26 cellular contexts compared by ENCODE assay signal in genomic region chr12:45279916-45280547, GRCh38.
DNase-seq lines count a peak whose midpoint lies in the region; ATAC-seq and TF ChIP-seq lines count a peak whose summit lies in the region.
"Had no signal": no experiment of that assay in that cellular context is flagged by ENCODE, and none has a peak within 500 bp of the region (broad histone marks: within the 10 kb centered on the region; RNA-seq: fewer than 3 reads in every experiment).

No MANE protein-coding gene starts in this region.

- 18 to 33% (median 22%) methylated on average over 3 of the region's 3 CpGs for WGBS in heart left ventricle, 4 donors
- WGBS in endodermal cell (ENCODE audit: insufficient coverage in 1 of 2, insufficient read length in 1 of 2), 2 experiments: 83 to 92% methylated on average over 1 to 3 of the region's 3 CpGs

- intact Hi-C loops in heart left ventricle (cut with DNase I): loop anchor here in 4 of 10 donors (10.0 kb wide), 4 partner anchors 55 to 105 kb away; partner anchors contain the start of gene ANO6 (in 1 of the 4)
- intact Hi-C loops in Right ventricle myocardium inferior (cut with DNase I): no loop called here
- intact Hi-C loops in dorsolateral prefrontal cortex (cut with DNase I): no loop called here

- H3K27me3 ChIP-seq in heart left ventricle (no peaks in the 10 kb centered on the region), endodermal cell (ENCODE audit: control insufficient read depth, insufficient read depth, low read length, poor library complexity, severe bottlenecking) (no peaks in the 10 kb centered on the region), dorsolateral prefrontal cortex (no peaks in the 10 kb centered on the region)
- H3K27me3 ChIP-seq: BLaER1 treated with 17β-estradiol and CSF1 and Interleukin-3, amounts not matched to agents 10 nM and 100 nM; foreskin keratinocyte; MG63; tibial nerve had no signal

- peak in 3 of 4 donors; percentile 36 to 62 (median 41) for ATAC-seq in heart left ventricle
- ATAC-seq in Right ventricle myocardium inferior: no peak
- ATAC-seq: A549; activated T-cell treated with anti-CD3 and anti-CD28 coated beads, Interleukin-2, amount 50 U/mL, for 72 hours; foreskin keratinocyte had no signal

- H3K27me3 Mint-ChIP-seq in endodermal cell (ENCODE audit: insufficient read depth) (no peaks in the 10 kb centered on the region), osteocyte (ENCODE audit: unreplicated experiment) (no peaks in the 10 kb centered on the region)
- H3K27me3 Mint-ChIP-seq: activated naive CD4-positive, alpha-beta T cell treated with anti-CD3 and anti-CD28 coated beads, Interleukin-2, amount 10 ng/mL, durations not matched to agents 7 days and 5 days; central memory CD8-positive, alpha-beta T cell had no signal

- H3K9me3 ChIP-seq in heart left ventricle (peaks cover 0 to 6% (median 0%) of the 10 kb centered on the region in 12 donors), endodermal cell (ENCODE audit: control insufficient read depth, low read length) (no peaks in the 10 kb centered on the region)
- H3K9me3 ChIP-seq: A549, MG63, tibial nerve had no signal

- H3K36me3 Mint-ChIP-seq in endodermal cell (ENCODE audit: low read depth) (peaks cover 28% of the 10 kb centered on the region), osteocyte (ENCODE audit: unreplicated experiment) (peaks cover 7% of the 10 kb centered on the region)

- no peak for DNase-seq in heart left ventricle
- DNase-seq in Right ventricle myocardium inferior (ENCODE audit: missing footprints): no peak
- DNase-seq in endodermal cell: no peak
- no peak for DNase-seq in osteocyte (ENCODE audit: extremely low spot score, unreplicated experiment)
- DNase-seq in NCI-H2227 treated with DMSO at 0.1 percent for 48 hours (lab: John Stamatoyannopoulos, UW): no peak
- no peak for DNase-seq in Ammon's horn (ENCODE audit: low spot score)
- no peak for DNase-seq in CD1c-positive myeloid dendritic cell (ENCODE audit: extremely low spot score)
- no peak for DNase-seq in dorsolateral prefrontal cortex
- DNase-seq: activated CD4-positive, CD25-positive, alpha-beta regulatory T cell treated with anti-CD3 and anti-CD28 coated beads, Interleukin-2, amount 50 U/mL, for 72 hours; activated naive CD4-positive, alpha-beta T cell treated with anti-CD3 and anti-CD28 coated beads, Interleukin-2, amount 10 ng/mL, durations not matched to agents 7 days and 5 days; activated T-cell treated with anti-CD3 and anti-CD28 coated beads, Interleukin-2, amount 50 U/mL, for 72 hours; effector CD4-positive, alpha-beta T cell; erythroblast; foreskin keratinocyte; hypothalamus; MG63; NCI-H1436; SHP77; stimulated activated CD4-positive, alpha-beta T cell treated with anti-CD3 and anti-CD28 coated beads, Interleukin-4, amount 100 ng/mL, for 24 hours; stimulated activated naive CD4-positive, alpha-beta T cell treated with Interleukin-2 at 50 U/mL for 16 hours; SW 1271 had no signal

- H3K4me3 Mint-ChIP-seq in endodermal cell (no peak overlapping the region), osteocyte (ENCODE audit: unreplicated experiment) (no peak overlapping the region)
- H3K4me3 Mint-ChIP-seq: activated naive CD4-positive, alpha-beta T cell treated with anti-CD3 and anti-CD28 coated beads, Interleukin-2, amount 10 ng/mL, durations not matched to agents 7 days and 5 days; activated T-cell treated with anti-CD3 and anti-CD28 coated beads, Interleukin-2, amount 50 U/mL, for 72 hours; central memory CD8-positive, alpha-beta T cell had no signal

- H3K4me1 Mint-ChIP-seq in endodermal cell: peaks cover 26% of the 10 kb centered on the region
- peaks cover 44% of the 10 kb centered on the region for H3K4me1 Mint-ChIP-seq in osteocyte (ENCODE audit: unreplicated experiment)
- H3K4me1 Mint-ChIP-seq: activated naive CD4-positive, alpha-beta T cell treated with anti-CD3 and anti-CD28 coated beads, Interleukin-2, amount 10 ng/mL, durations not matched to agents 7 days and 5 days had no signal

- H3K27ac ChIP-seq in heart left ventricle (peak overlapping the region in 6 of 12 donors; percentile 9 to 36 (median 30)), endodermal cell (ENCODE audit: low read depth, low read length) (no peak overlapping the region), dorsolateral prefrontal cortex (peak overlapping the region in 1 of 59 donors; percentile 26)
- H3K27ac ChIP-seq: BLaER1 treated with 17β-estradiol and CSF1 and Interleukin-3, amounts not matched to agents 10 nM and 100 nM; foreskin keratinocyte had no signal

- no peak overlapping the region for H3K9ac ChIP-seq in endodermal cell (ENCODE audit: extremely low read depth, low read length, poor library complexity, severe bottlenecking)
- H3K9ac ChIP-seq: BLaER1 treated with 17β-estradiol and CSF1 and Interleukin-3, amounts not matched to agents 10 nM and 100 nM had no signal

- no peaks in the 10 kb centered on the region for H3K36me3 ChIP-seq in heart left ventricle
- peaks cover 15% of the 10 kb centered on the region for H3K36me3 ChIP-seq in endodermal cell (ENCODE audit: control insufficient read depth, insufficient read depth, low read length)
- H3K36me3 ChIP-seq: MG63 had no signal

- TF ChIP-seq CTCF in heart left ventricle (IDR thresholded peaks at IDR 0.05): no peak
- no peak for TF ChIP-seq CTCF in endodermal cell (conservative IDR thresholded peaks at IDR 0.05)
- TF ChIP-seq CTCF in osteocyte (IDR thresholded peaks at IDR 0.05): no peak
- TF ChIP-seq CTCF in dorsolateral prefrontal cortex (IDR thresholded peaks at IDR 0.05 in 54 of 56, conservative IDR thresholded peaks at IDR 0.05 in 2 of 56; ENCODE audit: low read depth in 1 of 56, partially characterized antibody in 56 of 56): no peak

- no peak overlapping the region for H3K4me3 ChIP-seq in heart left ventricle
- no peak overlapping the region for H3K4me3 ChIP-seq in endodermal cell (ENCODE audit: low read length)
- no peak overlapping the region for H3K4me3 ChIP-seq in dorsolateral prefrontal cortex
- H3K4me3 ChIP-seq: A549; BLaER1 treated with 17β-estradiol and CSF1 and Interleukin-3, amounts not matched to agents 10 nM and 100 nM; lung; MG63; tibial nerve had no signal

- H3K9me3 Mint-ChIP-seq in endodermal cell (no peaks in the 10 kb centered on the region), osteocyte (ENCODE audit: unreplicated experiment) (peaks cover 9% of the 10 kb centered on the region)
- H3K9me3 Mint-ChIP-seq: central memory CD8-positive, alpha-beta T cell had no signal

- peak overlapping the region; percentile 4 for H3K27ac Mint-ChIP-seq in endodermal cell
- peak overlapping the region; percentile 62 for H3K27ac Mint-ChIP-seq in osteocyte (ENCODE audit: unreplicated experiment)
- H3K27ac Mint-ChIP-seq: activated naive CD4-positive, alpha-beta T cell treated with anti-CD3 and anti-CD28 coated beads, Interleukin-2, amount 10 ng/mL, durations not matched to agents 7 days and 5 days; activated T-cell treated with anti-CD3 and anti-CD28 coated beads, Interleukin-2, amount 50 U/mL, for 72 hours had no signal

- TF ChIP-seq POLR2A in heart left ventricle (IDR thresholded peaks at IDR 0.05): no peak

- H3K4me1 ChIP-seq in heart left ventricle: peaks cover 4 to 67% (median 24%) of the 10 kb centered on the region in 12 donors
- peaks cover 17% of the 10 kb centered on the region for H3K4me1 ChIP-seq in endodermal cell (ENCODE audit: control insufficient read depth, insufficient read depth, low read length)
